Comparison of ENCODE assay signal across 8 cellular contexts in genomic region chr3:76533710-76534109, GRCh38.
A peak's percentile ranks its signal among the peaks of the same experiment; 100 is the strongest.
DNase-seq lines count a peak whose midpoint lies in the region; ATAC-seq and TF ChIP-seq lines count a peak whose summit lies in the region.
"Not testable (repeated sequence)": the region's sequence is repeated elsewhere in the genome, so short reads cannot be mapped to it uniquely, and the experiment has no call there.

No MANE protein-coding gene starts in this region.

- not testable (repeated sequence) for H4K20me1 ChIP-seq in MM.1S (ENCODE audit: insufficient read depth, low read length)

- not testable (repeated sequence) for H3K4me2 ChIP-seq in MM.1S (ENCODE audit: low read depth, low read length)

- H3K9me3 ChIP-seq in MM.1S (replicated peaks; ENCODE audit: insufficient read depth, low read length), result not testable (repeated sequence)

- H3K36me3 Mint-ChIP-seq in nephron progenitor cell (ENCODE audit: low read depth), result not testable (repeated sequence)

- not testable (repeated sequence) for H3K36me3 ChIP-seq in MM.1S (replicated peaks; ENCODE audit: insufficient read depth, low read length)

- DNase-seq in MM.1S (peak; percentile 86), UCSD-AML1 (lab: John Stamatoyannopoulos, UW; ENCODE audit: unreplicated experiment) (peak; percentile 8)
- DNase-seq in nephron progenitor cell, result not testable (repeated sequence)

- not testable (repeated sequence) for H3K9me3 Mint-ChIP-seq in nephron progenitor cell

- H3F3A ChIP-seq in MM.1S (ENCODE audit: insufficient read depth, low read length), result not testable (repeated sequence)

- 0 out of 2 replicates have a peak, but pooled peaks cover 13% of the 10 kb centered on the region for H3K27me3 ChIP-seq in MM.1S (replicated peaks; ENCODE audit: insufficient read depth, low read length)

- not testable (repeated sequence) for H3K4me1 ChIP-seq in MM.1S (ENCODE audit: low read length)

- H3K27ac ChIP-seq in MM.1S (ENCODE audit: low read length), result not testable (repeated sequence)

- H3K9ac ChIP-seq in MM.1S (ENCODE audit: low read length), result not testable (repeated sequence)

- H2AFZ ChIP-seq in MM.1S (ENCODE audit: low read length), result not testable (repeated sequence)

- ATAC-seq in GM18511 (IDR thresholded peaks at IDR 0.05; ENCODE audit: unreplicated experiment) (peak; percentile 52), GM19023 (IDR thresholded peaks at IDR 0.05; ENCODE audit: unreplicated experiment) (peak; percentile 52), GM21786 (IDR thresholded peaks at IDR 0.05; ENCODE audit: unreplicated experiment) (peak; percentile 47), HG02852 (IDR thresholded peaks at IDR 0.05; ENCODE audit: unreplicated experiment) (peak; percentile 45), HG03439 (IDR thresholded peaks at IDR 0.05; ENCODE audit: unreplicated experiment) (peak; percentile 58)

- H3K27me3 Mint-ChIP-seq in nephron progenitor cell (ENCODE audit: low read depth, poor library complexity), result not testable (repeated sequence)

- H3K4me3 Mint-ChIP-seq in nephron progenitor cell, result not testable (repeated sequence)

- not testable (repeated sequence) for TF ChIP-seq CTCF in MM.1S (IDR thresholded peaks at IDR 0.05; ENCODE audit: low read length); nephron progenitor cell (IDR thresholded peaks at IDR 0.05)

- H3K4me1 Mint-ChIP-seq in nephron progenitor cell, result peaks cover 11% of the 10 kb centered on the region

- not testable (repeated sequence) for H3K9me2 ChIP-seq in MM.1S (replicated peaks; ENCODE audit: insufficient read depth, low read length)

- H3K4me3 ChIP-seq in MM.1S (ENCODE audit: low read length), result not testable (repeated sequence)

- peak overlapping the region; percentile 29 for H3K27ac Mint-ChIP-seq in nephron progenitor cell

- not testable (repeated sequence) for H3K79me2 ChIP-seq in MM.1S (ENCODE audit: low read length)
